Comparison of ENCODE assay signal across 8 cellular contexts in the genomic region with DNA sequence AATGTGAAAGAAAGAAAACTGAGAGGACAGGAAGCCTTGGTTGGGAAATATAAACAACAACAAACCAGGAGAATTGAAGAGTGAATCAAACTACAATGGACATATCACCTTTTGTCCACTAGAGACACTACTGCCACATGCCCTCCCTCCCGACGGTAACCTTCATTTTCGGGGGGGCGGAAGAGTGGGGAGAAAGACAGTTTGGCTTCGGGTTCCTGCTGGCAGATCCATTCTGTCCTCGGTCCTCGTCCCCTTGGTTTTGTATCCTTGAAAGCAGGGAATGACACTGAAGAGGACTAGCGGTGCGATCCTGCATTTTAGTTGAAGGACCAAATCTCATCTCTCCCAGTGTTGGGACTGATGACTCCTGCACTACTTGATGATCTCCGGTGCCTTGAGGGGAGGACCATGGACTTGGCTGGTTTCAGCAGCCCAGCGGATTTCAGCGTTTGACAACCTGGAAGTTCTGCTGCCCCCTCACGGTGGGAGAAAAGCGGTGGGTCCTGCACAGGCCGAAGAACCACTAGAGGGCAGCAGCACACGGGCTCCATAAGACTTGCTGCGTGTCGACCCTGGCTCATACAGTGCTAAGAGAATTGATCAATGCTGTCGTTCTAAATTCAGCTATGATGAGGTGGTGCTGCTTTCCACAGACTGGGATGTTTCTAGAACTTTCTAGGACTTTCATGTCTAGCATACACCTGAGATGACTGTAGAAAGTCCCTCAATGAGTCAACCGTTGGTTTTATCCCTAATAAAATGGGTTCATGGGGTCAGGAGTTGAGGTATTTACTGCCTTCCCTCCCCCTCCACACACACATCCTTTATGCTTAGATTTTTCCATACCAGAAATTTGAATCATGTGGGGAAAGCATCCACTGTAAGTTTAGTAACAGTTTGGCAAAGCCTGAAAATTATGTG. TPM values are rescaled to one million over a fixed set of nuclear protein-coding genes. Genes with fewer than 3 reads are reported as not detected.
A peak's percentile ranks its signal among the peaks of the same experiment; 100 is the strongest.
DNase-seq lines count a peak whose midpoint lies in the region; ATAC-seq and TF ChIP-seq lines count a peak whose summit lies in the region.

No MANE protein-coding gene starts in this region.

- peak; percentile 100 for TF ChIP-seq CTCF in GM12875 (IDR thresholded peaks at IDR 0.05; ENCODE audit: borderline replicate concordance, insufficient read depth, low read depth, low read length)
- TF ChIP-seq CTCF in type B pancreatic cell (conservative IDR thresholded peaks at IDR 0.05), result peak; percentile 100

- peaks cover 40% of the 10 kb centered on the region for H3K4me1 Mint-ChIP-seq in activated naive CD8-positive, alpha-beta T cell treated with anti-CD3 and anti-CD28 coated beads, Interleukin-2, amount 50 U/mL, for 24 hours
- H3K4me1 Mint-ChIP-seq in type B pancreatic cell (ENCODE audit: unreplicated experiment), result peaks cover 8% of the 10 kb centered on the region

- H3K9me3 Mint-ChIP-seq in activated naive CD8-positive, alpha-beta T cell treated with anti-CD3 and anti-CD28 coated beads, Interleukin-2, amount 50 U/mL, for 24 hours, result no peaks in the 10 kb centered on the region
- no peaks in the 10 kb centered on the region for H3K9me3 Mint-ChIP-seq in type B pancreatic cell

- H3K27ac Mint-ChIP-seq in activated naive CD8-positive, alpha-beta T cell treated with anti-CD3 and anti-CD28 coated beads, Interleukin-2, amount 50 U/mL, for 24 hours, result peak overlapping the region; percentile 78
- H3K27ac Mint-ChIP-seq in type B pancreatic cell, result peak overlapping the region; percentile 44

- no peaks in the 10 kb centered on the region for H3K36me3 Mint-ChIP-seq in activated naive CD8-positive, alpha-beta T cell treated with anti-CD3 and anti-CD28 coated beads, Interleukin-2, amount 50 U/mL, for 24 hours (ENCODE audit: low read depth)
- H3K36me3 Mint-ChIP-seq in type B pancreatic cell, result no peaks in the 10 kb centered on the region

- DNase-seq in NCI-H1417 treated with DMSO at 0.1 percent for 48 hours (lab: John Stamatoyannopoulos, UW), result peak; percentile 80
- DNase-seq in SW 1271 (lab: John Stamatoyannopoulos, UW), result peak; percentile 92 to 97
- peak; percentile 88 for DNase-seq in activated naive CD8-positive, alpha-beta T cell treated with anti-CD3 and anti-CD28 coated beads, Interleukin-2, amount 50 U/mL, for 24 hours
- peak; percentile 94 for DNase-seq in cardiac septum (ENCODE audit: low spot score)
- DNase-seq in posterior cingulate gyrus, result peak; percentile 61 to 97 (median 85)
- DNase-seq in type B pancreatic cell (ENCODE audit: extremely low spot score, unreplicated experiment), result peak; percentile 85

- H3K27me3 Mint-ChIP-seq in activated naive CD8-positive, alpha-beta T cell treated with anti-CD3 and anti-CD28 coated beads, Interleukin-2, amount 50 U/mL, for 24 hours, result no peaks in the 10 kb centered on the region
- no peaks in the 10 kb centered on the region for H3K27me3 Mint-ChIP-seq in type B pancreatic cell

- peak overlapping the region; percentile 80 for H3K4me3 Mint-ChIP-seq in activated naive CD8-positive, alpha-beta T cell treated with anti-CD3 and anti-CD28 coated beads, Interleukin-2, amount 50 U/mL, for 24 hours
- H3K4me3 Mint-ChIP-seq in type B pancreatic cell, result peak overlapping the region; percentile 70

- ATAC-seq in HG02840 (IDR thresholded peaks at IDR 0.05; ENCODE audit: low FRiP score, unreplicated experiment), result peak; percentile 94
- peak; percentile 97 for ATAC-seq in activated naive CD8-positive, alpha-beta T cell treated with anti-CD3 and anti-CD28 coated beads, Interleukin-2, amount 50 U/mL, for 24 hours

- intact Hi-C loops in cardiac septum (cut with DNase I) (loop anchor here (2.0 to 5.0 kb wide), 5 partner anchors 38 to 377 kb away; a partner anchor contains a TSS), posterior cingulate gyrus (cut with DNase I) (loop anchor here (5.0 kb wide), 2 partner anchors 38 to 282 kb away; no protein-coding TSS in a partner anchor)

- peak overlapping the region; percentile 52 for H3K4me3 ChIP-seq in GM12875 (ENCODE audit: low read depth, low read length)

RNA-seq across cellular contexts. Expression of a gene that starts 15.1 kb away (rescaled TPM):
- total RNA-seq in cardiac septum (16.3 TPM), type B pancreatic cell (ENCODE audit: low replicate concordance) (32.6 and 42.7 TPM in 2 replicates)

Comparison
In these comparisons a context has a peak if more than half of its experiments do, and no peak if none do; other contexts are left out.
1. Peak in every context shown above with its lines: DNase-seq, ATAC-seq and H3K4me3 ChIP-seq.